Comparison of ENCODE assay signal across 32 cellular contexts in the genomic region with DNA sequence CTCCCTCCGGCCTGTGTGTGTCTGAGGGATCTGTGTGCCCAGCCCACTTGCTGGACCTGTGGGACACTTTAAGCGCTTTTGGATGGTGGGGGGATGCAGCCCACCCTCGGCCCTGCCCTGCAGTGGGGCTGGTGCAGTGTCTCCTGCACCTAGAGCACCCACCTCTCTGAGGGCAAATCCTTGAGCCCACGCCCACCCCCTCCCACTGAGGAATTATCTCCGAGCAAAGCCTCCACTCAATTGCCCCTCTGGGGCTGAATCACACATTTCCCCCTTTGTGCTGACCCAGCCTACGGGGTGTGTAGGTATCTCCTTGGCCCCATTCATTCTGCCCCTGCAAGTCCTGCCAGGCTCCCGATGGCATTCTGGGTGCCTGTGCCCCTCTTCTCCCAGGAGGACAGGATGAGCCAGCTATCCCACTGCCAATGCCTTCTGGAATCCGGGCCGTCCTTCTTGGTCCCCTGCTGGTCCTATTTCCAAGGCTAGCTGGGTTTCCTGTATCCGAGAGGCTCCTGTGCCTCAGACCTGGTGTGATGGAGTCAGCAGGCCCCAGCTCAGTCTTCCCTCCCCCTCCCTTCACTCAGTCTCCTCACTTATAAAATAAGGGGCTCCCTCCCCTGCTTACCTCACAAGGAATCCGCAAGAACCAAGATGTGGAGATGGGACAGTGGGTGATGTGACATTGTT.
"Had no signal": no experiment of that assay in that cellular context is flagged by ENCODE, and none has a peak within 500 bp of the region (broad histone marks: within the 10 kb centered on the region; RNA-seq: fewer than 3 reads in every experiment).

No MANE protein-coding gene starts in this region.

- H3K9me3 Mint-ChIP-seq: dendritic cell treated with granulocyte-macrophage colony-stimulating factor and Interleukin-4, amounts not matched to agents 40 ng/mL and 50 ng/mL, for 4 days; immature natural killer cell; memory B cell; mesothelial cell of epicardium; naive B cell; natural killer cell treated with Interleukin-12 subunit alpha and Interleukin-12 subunit beta and Interleukin-15 and Interleukin-18, amount 100 ng/mL, for 72 hours; neural crest cell; stimulated activated memory B cell treated with anti-CD40 and anti-IgM and Interleukin-4, amounts not matched to agents 10 μg/mL and 1 μg/mL and 100 μg/mL, for 72 hours; stimulated activated naive CD8-positive, alpha-beta T cell treated with anti-CD3 and anti-CD28 coated beads, Interleukin-15, Interleukin-2, amounts not matched to agents 100 ng/mL and 50 ng/mL, for 24 hours had no signal

- H3K4me1 ChIP-seq: colonic mucosa, gastroesophageal sphincter, left ventricle myocardium inferior, prostate gland, right atrium auricular region, upper lobe of right lung had no signal

- H3K27me3 ChIP-seq: colonic mucosa, esophagus muscularis mucosa, heart left ventricle, right atrium auricular region, suprapubic skin, transverse colon, upper lobe of right lung, vagina had no signal

- H3K4me3 Mint-ChIP-seq: dendritic cell treated with granulocyte-macrophage colony-stimulating factor and Interleukin-4, amounts not matched to agents 40 ng/mL and 50 ng/mL, for 4 days; immature natural killer cell; memory B cell; mesothelial cell of epicardium; naive B cell; natural killer cell treated with Interleukin-12 subunit alpha and Interleukin-12 subunit beta and Interleukin-15 and Interleukin-18, amount 100 ng/mL, for 72 hours; neural crest cell; stimulated activated memory B cell treated with anti-CD40 and anti-IgM and Interleukin-4, amounts not matched to agents 10 μg/mL and 1 μg/mL and 100 μg/mL, for 72 hours; stimulated activated naive CD8-positive, alpha-beta T cell treated with anti-CD3 and anti-CD28 coated beads, Interleukin-15, Interleukin-2, amounts not matched to agents 100 ng/mL and 50 ng/mL, for 24 hours had no signal

- H3K27ac ChIP-seq: colonic mucosa, esophagus muscularis mucosa, foreskin keratinocyte, gastroesophageal sphincter, heart left ventricle, left ventricle myocardium inferior, prostate gland, right atrium auricular region, suprapubic skin, transverse colon, upper lobe of right lung, vagina had no signal

- H3K4me3 ChIP-seq: colonic mucosa, esophagus muscularis mucosa, gastroesophageal sphincter, heart left ventricle, left ventricle myocardium inferior, lung, mucosa of descending colon, prostate gland, right atrium auricular region, smooth muscle cell, suprapubic skin, transverse colon, upper lobe of right lung, vagina had no signal

- DNase-seq: colonic mucosa; effector CD8-positive, alpha-beta T cell; foreskin keratinocyte; heart left ventricle; hippocampal formation; immature natural killer cell; islet precursor cell; kidney glomerular epithelial cell; left colon; left ventricle myocardium inferior; mucosa of descending colon; naive B cell; stimulated activated CD4-positive, alpha-beta T cell treated with anti-CD3 and anti-CD28 coated beads, Interleukin-2, amount 100 ng/mL, for 24 hours; stimulated activated CD4-positive, alpha-beta T cell treated with anti-CD3 and anti-CD28 coated beads, Interleukin-4, amount 100 ng/mL, for 4 hours; transverse colon; upper lobe of right lung had no signal

- H3K9me3 ChIP-seq: colonic mucosa, esophagus muscularis mucosa, gastroesophageal sphincter, heart left ventricle, left ventricle myocardium inferior, mucosa of descending colon, prostate gland, right atrium auricular region, suprapubic skin, transverse colon, upper lobe of right lung, vagina had no signal

- H3K27ac Mint-ChIP-seq: immature natural killer cell; mesothelial cell of epicardium; natural killer cell treated with Interleukin-12 subunit alpha and Interleukin-12 subunit beta and Interleukin-15 and Interleukin-18, amount 100 ng/mL, for 72 hours; stimulated activated naive CD8-positive, alpha-beta T cell treated with anti-CD3 and anti-CD28 coated beads, Interleukin-15, Interleukin-2, amounts not matched to agents 100 ng/mL and 50 ng/mL, for 24 hours had no signal

- ATAC-seq: foreskin keratinocyte; gastroesophageal sphincter; heart left ventricle; left colon; mucosa of descending colon; natural killer cell treated with Interleukin-12 subunit alpha and Interleukin-12 subunit beta and Interleukin-15 and Interleukin-18, amount 100 ng/mL, for 72 hours; sciatic nerve; stimulated activated memory B cell treated with anti-CD40 and anti-IgM and Interleukin-4, amounts not matched to agents 10 μg/mL and 1 μg/mL and 100 μg/mL, for 72 hours; upper lobe of right lung had no signal

- H3K27me3 Mint-ChIP-seq: stimulated activated memory B cell treated with anti-CD40 and anti-IgM and Interleukin-4, amounts not matched to agents 10 μg/mL and 1 μg/mL and 100 μg/mL, for 72 hours had no signal

- H3K36me3 ChIP-seq: colonic mucosa, prostate gland, suprapubic skin, transverse colon, upper lobe of right lung, vagina had no signal
